In genomic region chr1:18264450-18265000, GRCh38 we compare ENCODE assay signal across 31 cellular contexts.
"Had no signal": no experiment of that assay in that cellular context is flagged by ENCODE, and none has a peak within 500 bp of the region (broad histone marks: within the 10 kb centered on the region; RNA-seq: fewer than 3 reads in every experiment).

No MANE protein-coding gene starts in this region.

- H3K9me3 ChIP-seq: heart left ventricle had no signal

- H3K4me1 Mint-ChIP-seq: activated T-helper 17 cell treated with anti-CD3 and anti-CD28 coated beads, Interleukin-2, amount 50 U/mL, for 72 hours; central memory CD8-positive, alpha-beta T cell; T-cell had no signal

- H3K9me3 Mint-ChIP-seq: activated CD8-positive, alpha-beta T cell treated with anti-CD3 and anti-CD28 coated beads for 36 hours; activated T-cell treated with anti-CD3 and anti-CD28 coated beads, Interleukin-2, amount 50 U/mL, for 4 hours; activated T-helper 17 cell treated with anti-CD3 and anti-CD28 coated beads, Interleukin-2, amount 50 U/mL, for 72 hours; central memory CD8-positive, alpha-beta T cell; dendritic cell treated with granulocyte-macrophage colony-stimulating factor and Interleukin-4, amounts not matched to agents 40 ng/mL and 50 ng/mL, for 4 days; T-helper 1 cell treated with Interleukin-12 subunit alpha and Interleukin-12 subunit beta and Interleukin-4 antibody, amounts not matched to agents 30 μg/mL and 1 μg/mL, for 36 hours; T-helper 2 cell treated with Interferon-gamma antibody and Interleukin-4, amounts not matched to agents 5 μg/mL and 100 μg/mL, for 36 hours had no signal

- DNase-seq: activated CD4-positive, alpha-beta T cell treated with anti-CD3 and anti-CD28 coated beads for 48 hours; activated CD4-positive, alpha-beta T cell treated with anti-CD3 and anti-CD28 coated beads, Interleukin-2, amount 50 U/mL, for 1 hour; activated CD4-positive, alpha-beta T cell treated with anti-CD3 and anti-CD28 coated beads, Interleukin-2, amount 50 U/mL, for 48 hours; activated CD8-positive, alpha-beta memory T cell treated with anti-CD3 and anti-CD28 coated beads for 24 hours; activated CD8-positive, alpha-beta T cell treated with anti-CD3 and anti-CD28 coated beads for 36 hours; activated effector memory CD4-positive, alpha-beta T cell treated with Interleukin-2 at 50 U/mL for 16 hours; activated gamma-delta T cell treated with Interleukin-2 at 50 U/mL for 16 hours; activated naive CD4-positive, alpha-beta T cell treated with anti-CD3 and anti-CD28 coated beads, Interleukin-2, amount 50 U/mL, for 16 hours; activated naive CD4-positive, alpha-beta T cell treated with Interleukin-2 at 50 U/mL for 16 hours; activated T-cell treated with anti-CD3 and anti-CD28 coated beads, Interleukin-2, amount 50 U/mL, for 4 hours; amniotic stem cell; anterior cingulate cortex; brain microvascular endothelial cell; dorsolateral prefrontal cortex; effector memory CD4-positive, alpha-beta T cell; endodermal cell; foreskin fibroblast; glutamatergic neuron; heart left ventricle; T-cell; T1000 had no signal

- H3K36me3 Mint-ChIP-seq: activated naive CD8-positive, alpha-beta T cell; T-cell had no signal

- H3K4me1 ChIP-seq: heart left ventricle had no signal

- H3K36me3 ChIP-seq: brain microvascular endothelial cell, heart left ventricle had no signal

- FAIRE-seq: astrocyte, bronchial epithelial cell, frontal cortex had no signal

- H3K4me3 ChIP-seq: coronary artery, dorsolateral prefrontal cortex, heart left ventricle had no signal

- H3K4me3 Mint-ChIP-seq: activated CD8-positive, alpha-beta T cell treated with anti-CD3 and anti-CD28 coated beads for 36 hours; activated naive CD8-positive, alpha-beta T cell; activated T-cell treated with anti-CD3 and anti-CD28 coated beads, Interleukin-2, amount 50 U/mL, for 4 hours; activated T-helper 17 cell treated with anti-CD3 and anti-CD28 coated beads, Interleukin-2, amount 50 U/mL, for 72 hours; central memory CD8-positive, alpha-beta T cell; dendritic cell treated with granulocyte-macrophage colony-stimulating factor and Interleukin-4, amounts not matched to agents 40 ng/mL and 50 ng/mL, for 4 days; endodermal cell; T-cell; T-helper 1 cell treated with Interleukin-12 subunit alpha and Interleukin-12 subunit beta and Interleukin-4 antibody, amounts not matched to agents 30 μg/mL and 1 μg/mL, for 36 hours; T-helper 2 cell treated with Interferon-gamma antibody and Interleukin-4, amounts not matched to agents 5 μg/mL and 100 μg/mL, for 36 hours had no signal

- H3K27me3 ChIP-seq: brain microvascular endothelial cell had no signal

- H3K27ac Mint-ChIP-seq: activated CD8-positive, alpha-beta T cell treated with anti-CD3 and anti-CD28 coated beads for 36 hours; activated naive CD8-positive, alpha-beta T cell; activated T-helper 17 cell treated with anti-CD3 and anti-CD28 coated beads, Interleukin-2, amount 50 U/mL, for 72 hours; dendritic cell treated with granulocyte-macrophage colony-stimulating factor and Interleukin-4, amounts not matched to agents 40 ng/mL and 50 ng/mL, for 4 days; endodermal cell; T-cell; T-helper 1 cell treated with Interleukin-12 subunit alpha and Interleukin-12 subunit beta and Interleukin-4 antibody, amounts not matched to agents 30 μg/mL and 1 μg/mL, for 36 hours; T-helper 2 cell treated with Interferon-gamma antibody and Interleukin-4, amounts not matched to agents 5 μg/mL and 100 μg/mL, for 36 hours had no signal

- H3K27ac ChIP-seq: brain microvascular endothelial cell, coronary artery, heart left ventricle had no signal
